In the genomic region with DNA sequence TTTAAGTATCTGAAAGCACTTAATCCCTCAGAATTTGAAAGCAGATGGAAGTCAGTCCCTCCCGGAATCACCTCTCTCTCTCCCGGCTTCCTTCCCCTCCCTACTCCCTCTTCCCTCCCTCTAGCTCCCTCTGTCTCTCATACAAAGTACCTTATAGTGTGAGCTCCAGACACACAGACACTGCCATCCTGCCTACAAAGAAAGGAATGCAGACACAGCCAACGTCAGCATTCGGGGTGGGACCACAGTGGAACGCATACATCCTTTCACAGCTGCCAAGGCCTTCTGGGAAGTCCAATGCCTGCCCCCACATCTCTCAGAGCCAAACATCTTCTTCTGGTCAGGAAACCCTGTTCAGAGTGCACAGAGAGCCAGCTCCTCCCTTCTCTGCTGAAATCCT, we compare ENCODE assay signal across 9 cellular contexts. TPM values are rescaled to one million over a fixed set of nuclear protein-coding genes. Genes with fewer than 3 reads are reported as not detected.
DNase-seq lines count a peak whose midpoint lies in the region; ATAC-seq and TF ChIP-seq lines count a peak whose summit lies in the region.
"Had no signal": no experiment of that assay in that cellular context is flagged by ENCODE, and none has a peak within 500 bp of the region (broad histone marks: within the 10 kb centered on the region; RNA-seq: fewer than 3 reads in every experiment).

No MANE protein-coding gene starts in this region.

- TF ChIP-seq CTCF in chondrocyte (IDR thresholded peaks at IDR 0.05), result peak; percentile 78

- no peak for ATAC-seq in GM21367 (IDR thresholded peaks at IDR 0.05; ENCODE audit: unreplicated experiment)
- ATAC-seq in GM21786 (IDR thresholded peaks at IDR 0.05; ENCODE audit: unreplicated experiment), result no peak

- peak overlapping the region; percentile 96 for H3K27ac Mint-ChIP-seq in chondrocyte (ENCODE audit: unreplicated experiment)
- H3K27ac Mint-ChIP-seq: activated naive CD8-positive, alpha-beta T cell treated with anti-CD3 and anti-CD28 coated beads, Interleukin-2, amount 10 ng/mL, durations not matched to agents 7 days and 5 days had no signal

- no peaks in the 10 kb centered on the region for H3K27me3 ChIP-seq in layer of hippocampus (ENCODE audit: control insufficient read depth, insufficient read depth, low read length)

- no peaks in the 10 kb centered on the region for H3K9me3 Mint-ChIP-seq in chondrocyte (ENCODE audit: low read depth)
- H3K9me3 Mint-ChIP-seq: activated naive CD8-positive, alpha-beta T cell treated with anti-CD3 and anti-CD28 coated beads, Interleukin-2, amount 10 ng/mL, durations not matched to agents 7 days and 5 days had no signal

- DNase-seq in AG20443 (ENCODE audit: low spot score) (peak; percentile 87), NCI-H1694 treated with DMSO at 0.1 percent for 48 hours (lab: John Stamatoyannopoulos, UW) (peak; percentile 55), chondrocyte (ENCODE audit: low spot score) (no peak), stromal cell of bone marrow (ENCODE audit: low read depth) (peak; percentile 99), cortex of kidney (lab: John Stamatoyannopoulos, UW) (no peak)
- DNase-seq: activated naive CD8-positive, alpha-beta T cell treated with anti-CD3 and anti-CD28 coated beads, Interleukin-2, amount 10 ng/mL, durations not matched to agents 7 days and 5 days had no signal

- H3K27ac ChIP-seq in layer of hippocampus (ENCODE audit: low read depth, low read length), result peak overlapping the region; percentile 47

- peak overlapping the region; percentile 38 for H3K4me3 Mint-ChIP-seq in chondrocyte (ENCODE audit: unreplicated experiment)
- H3K4me3 Mint-ChIP-seq: activated naive CD8-positive, alpha-beta T cell treated with anti-CD3 and anti-CD28 coated beads, Interleukin-2, amount 10 ng/mL, durations not matched to agents 7 days and 5 days had no signal

- no peaks in the 10 kb centered on the region for H3K36me3 Mint-ChIP-seq in chondrocyte (ENCODE audit: low read depth)

- H3K4me1 Mint-ChIP-seq in chondrocyte (ENCODE audit: low read depth), result peaks cover 70% of the 10 kb centered on the region

- H3K27me3 Mint-ChIP-seq in chondrocyte (ENCODE audit: low read depth), result no peaks in the 10 kb centered on the region
- H3K27me3 Mint-ChIP-seq: activated naive CD8-positive, alpha-beta T cell treated with anti-CD3 and anti-CD28 coated beads, Interleukin-2, amount 10 ng/mL, durations not matched to agents 7 days and 5 days had no signal

RNA-seq across cellular contexts. Expression of gene NOD1, which starts 9.3 kb away (rescaled TPM):
- 6.0 to 8.2 TPM (median 6.6 TPM) in 3 replicates for total RNA-seq in chondrocyte

RNA-seq across cellular contexts. Expression of gene GGCT, which starts 35.3 kb away (rescaled TPM):
- total RNA-seq in chondrocyte, result 24.4 to 31.5 TPM (median 25.6 TPM) in 3 replicates

Comparison
In these comparisons a context has a peak if more than half of its experiments do, and no peak if none do; other contexts are left out.
1. DNase-seq: peak in AG20443 (single experiment), NCI-H1694 treated with DMSO at 0.1 percent for 48 hours (single experiment) and stromal cell of bone marrow (single experiment); none in chondrocyte (single experiment) and cortex of kidney (single experiment).